ENCODE assay signal across 9 cellular contexts in the genomic region with DNA sequence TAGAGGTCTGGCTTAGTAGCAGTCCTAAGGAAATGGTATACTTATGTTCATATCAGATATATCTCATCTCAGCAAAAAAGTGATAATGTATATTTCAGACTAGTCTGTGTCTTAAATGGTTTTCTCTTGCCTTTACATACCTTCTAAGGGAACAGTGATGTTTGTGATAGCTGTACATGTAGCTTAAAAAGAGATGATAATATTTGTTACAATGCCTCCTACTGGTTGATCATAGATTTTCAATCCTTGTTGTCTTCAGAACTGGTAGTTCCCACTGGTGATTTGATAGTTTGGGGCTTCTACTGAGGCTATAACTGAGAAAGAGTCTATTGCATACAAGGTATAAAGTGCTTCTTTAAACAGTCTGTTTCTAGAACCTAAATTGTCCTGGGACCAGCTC.
A peak's percentile ranks its signal among the peaks of the same experiment; 100 is the strongest.
DNase-seq lines count a peak whose midpoint lies in the region; ATAC-seq and TF ChIP-seq lines count a peak whose summit lies in the region.
"Had no signal": no experiment of that assay in that cellular context is flagged by ENCODE, and none has a peak within 500 bp of the region (broad histone marks: within the 10 kb centered on the region; RNA-seq: fewer than 3 reads in every experiment).

No MANE protein-coding gene starts in this region.

- H2BK20ac ChIP-seq in IMR-90 (ENCODE audit: low read depth, low read length): no peak overlapping the region

- no peak overlapping the region for H2BK15ac ChIP-seq in IMR-90 (ENCODE audit: low read depth, low read length)

- H3K4ac ChIP-seq in IMR-90 (ENCODE audit: low read depth, low read length): no peak overlapping the region

- H4K91ac ChIP-seq in IMR-90 (ENCODE audit: insufficient read depth, low read depth, low read length): no peak overlapping the region

- no peaks in the 10 kb centered on the region for H3K9me3 ChIP-seq in DOHH2 (ENCODE audit: control insufficient read depth, insufficient read depth, low read length)
- H3K9me3 ChIP-seq in IMR-90 (ENCODE audit: control insufficient read depth, insufficient read depth, low read length): no peaks in the 10 kb centered on the region
- H3K9me3 ChIP-seq in right lobe of liver: no peaks in the 10 kb centered on the region
- H3K9me3 ChIP-seq: right atrium auricular region had no signal

- H3K18ac ChIP-seq in IMR-90 (ENCODE audit: low read depth, low read length): no peak overlapping the region

- peaks cover 5 to 10% of the 10 kb centered on the region in 2 experiments; a peak in 3 of 4 replicates for H3K79me1 ChIP-seq in IMR-90 (ENCODE audit: low read depth in 1 of 2, low read length in 2 of 2)

- H3K27ac ChIP-seq in DOHH2 (ENCODE audit: low read depth, low read length) (no peak overlapping the region), IMR-90 (ENCODE audit: insufficient read depth, low read length) (no peak overlapping the region), right lobe of liver (no peak overlapping the region)
- H3K27ac ChIP-seq: right atrium auricular region had no signal

- H3K9ac ChIP-seq in IMR-90 (ENCODE audit: low read depth, low read length): no peak overlapping the region

- H3K9me2 ChIP-seq in DOHH2 (replicated peaks; ENCODE audit: control insufficient read depth, low read length): no peaks in the 10 kb centered on the region

- peak; percentile 17 for DNase-seq in IMR-90
- DNase-seq in SW480 (ENCODE audit: low spot score): peak; percentile 22
- no peak for DNase-seq in right lobe of liver
- DNase-seq in superior temporal gyrus (ENCODE audit: extremely low spot score): no peak
- DNase-seq: activated CD4-positive, CD25-positive, alpha-beta regulatory T cell had no signal

- H3K4me2 ChIP-seq in DOHH2 (ENCODE audit: low read length) (no peak overlapping the region), IMR-90 (ENCODE audit: low read depth, low read length) (no peak overlapping the region)

- no peak overlapping the region for H2BK120ac ChIP-seq in IMR-90 (ENCODE audit: low read depth, low read length)

- H3K14ac ChIP-seq in IMR-90 (replicated peaks; ENCODE audit: low read depth, low read length): no peak overlapping the region

- no peak for TF ChIP-seq POLR2A in IMR-90 (IDR thresholded peaks at IDR 0.05; ENCODE audit: low read depth, low read length)
- TF ChIP-seq POLR2A in right lobe of liver (IDR thresholded peaks at IDR 0.05): no peak

- H2AK9ac ChIP-seq in IMR-90 (replicated peaks; ENCODE audit: low read depth, low read length, poor library complexity): no peak overlapping the region

- in situ Hi-C loops in IMR-90 (cut with MboI; ENCODE audit: low sequenced_read_pairs): loop anchor here (10.0 to 25.0 kb wide), 2 partner anchors 157 to 229 kb away; no protein-coding TSS in a partner anchor

- no peak overlapping the region for H3K23ac ChIP-seq in IMR-90 (ENCODE audit: low read depth, low read length)

- H3K36me3 ChIP-seq in DOHH2 (ENCODE audit: control insufficient read depth, low read length): no peaks in the 10 kb centered on the region
- no peaks in the 10 kb centered on the region for H3K36me3 ChIP-seq in IMR-90 (ENCODE audit: control insufficient read depth, insufficient read depth, low read length)
- H3K36me3 ChIP-seq in right lobe of liver: no peaks in the 10 kb centered on the region
- H3K36me3 ChIP-seq: right atrium auricular region had no signal

- no peaks in the 10 kb centered on the region for H3K79me2 ChIP-seq in DOHH2 (ENCODE audit: control insufficient read depth, low read length)

- H3K4me1 ChIP-seq in DOHH2 (ENCODE audit: control insufficient read depth, low read length) (no peaks in the 10 kb centered on the region; the same call in 1 of the 2 replicates), IMR-90 (ENCODE audit: control insufficient read depth, insufficient read depth, low read length) (no peaks in the 10 kb centered on the region), right lobe of liver (no peaks in the 10 kb centered on the region)

- TF ChIP-seq CTCF in DOHH2 (IDR thresholded peaks at IDR 0.05; ENCODE audit: low read depth, low read length, poor library complexity, severe bottlenecking): peak; percentile 54
- 0 out of 2 replicates have a peak, but pooled peaks have one; percentile 27 for TF ChIP-seq CTCF in IMR-90 (conservative IDR thresholded peaks at IDR 0.05; ENCODE audit: low read depth, low read length)
- peak in 3 of 4 donors; percentile 10 to 31 (median 18) for TF ChIP-seq CTCF in right lobe of liver (IDR thresholded peaks at IDR 0.05)

- no peaks in the 10 kb centered on the region for H3K9me1 ChIP-seq in IMR-90 (ENCODE audit: insufficient read depth, low read length)

- ATAC-seq in IMR-90 (ENCODE audit: low read depth) (0 out of 2 replicates have a peak, but pooled peaks have one; percentile 53), right lobe of liver (no peak), GM21825 (IDR thresholded peaks at IDR 0.05; ENCODE audit: unreplicated experiment) (no peak), HG02885 (IDR thresholded peaks at IDR 0.05; ENCODE audit: poor library complexity, unreplicated experiment) (no peak)

- CTCF ChIA-PET in IMR-90 (lab: Yijun Ruan, JAX): interaction anchor here (0.6 to 1.6 kb wide), 15 partner anchors 9 to 362 kb away, joined by 3 to 8 read pairs (median 4); no protein-coding TSS in a partner anchor

- no peak for TF ChIP-seq RAD21 in IMR-90 (IDR thresholded peaks at IDR 0.05; ENCODE audit: low read length)

- no peak overlapping the region for H2AK5ac ChIP-seq in IMR-90 (ENCODE audit: low read depth, low read length)

- BruUV-seq in IMR-90 (replicated peaks; lab: Mats Ljungman, UMichigan): no TSS peak

- no peak overlapping the region for H2BK5ac ChIP-seq in IMR-90 (ENCODE audit: low read depth, low read length, poor library complexity, severe bottlenecking)

- no peak overlapping the region for H4K8ac ChIP-seq in IMR-90 (ENCODE audit: low read depth in 2 of 2, low read length in 2 of 2)

- H3F3A ChIP-seq in DOHH2 (ENCODE audit: control insufficient read depth, insufficient read depth): peaks cover 4% of the 10 kb centered on the region; the same call in 1 of the 2 replicates

- H4K5ac ChIP-seq in IMR-90 (ENCODE audit: low read depth, low read length): no peak overlapping the region

- H2AFZ ChIP-seq in IMR-90 (replicated peaks; ENCODE audit: low read length, poor library complexity): no peak overlapping the region

- H3K56ac ChIP-seq in IMR-90 (ENCODE audit: extremely low read depth, insufficient read depth, low read length): no peak overlapping the region

- POLR2A ChIA-PET in IMR-90 (lab: Charles Lee; ENCODE audit: unreplicated experiment): no interaction called here

- no peak overlapping the region for H3K4me3 ChIP-seq in DOHH2 (ENCODE audit: low read length)
- no peak overlapping the region for H3K4me3 ChIP-seq in IMR-90 (ENCODE audit: insufficient read depth, low read depth, low read length)
- H3K4me3 ChIP-seq in right lobe of liver: no peak overlapping the region
- H3K4me3 ChIP-seq: right atrium auricular region had no signal

- H3K27me3 ChIP-seq in DOHH2 (ENCODE audit: control insufficient read depth, low read length): no peaks in the 10 kb centered on the region
- no peaks in the 10 kb centered on the region for H3K27me3 ChIP-seq in IMR-90 (ENCODE audit: control insufficient read depth, insufficient read depth, low read length)
- no peaks in the 10 kb centered on the region for H3K27me3 ChIP-seq in right lobe of liver
- H3K27me3 ChIP-seq: right atrium auricular region had no signal

- intact Hi-C loops in IMR-90 (cut with micrococcal nuclease): loop anchor here (5.0 kb wide), 2 partner anchors 142 to 172 kb away; no protein-coding TSS in a partner anchor
- intact Hi-C loops in right lobe of liver (cut with DNase I): no loop called here

- H4K20me1 ChIP-seq in DOHH2 (ENCODE audit: control insufficient read depth, insufficient read depth, low read depth, low read length) (0 out of 2 replicates have a peak, but pooled peaks cover 8% of the 10 kb centered on the region), IMR-90 (ENCODE audit: insufficient read depth, low read length) (peaks cover 5% of the 10 kb centered on the region; the same call in 1 of the 2 replicates)

- dilution Hi-C loops in IMR-90 (cut with HindIII; ENCODE audit: low sequenced_read_pairs, unreplicated experiment): no loop called here

TF ChIP-seq in IMR-90, 13 proteins besides CTCF, POLR2A, EP300 and RAD21:
- TF ChIP-seq SMC3 (IDR thresholded peaks at IDR 0.05; ENCODE audit: low read depth, low read length): peak; percentile 32; the same call in 1 of the 2 replicates
- TF ChIP-seq RCOR1 (IDR thresholded peaks at IDR 0.05; ENCODE audit: insufficient replicate concordance, low read length): no peak
TF ChIP-seq in IMR-90: peak in this region for 1.

Comparison
In these comparisons a context has a peak if more than half of its experiments do, and no peak if none do; other contexts are left out.
1. DNase-seq: peak in IMR-90 (single experiment) and SW480 (single experiment); none in right lobe of liver (0 of 3) and superior temporal gyrus (single experiment).
2. Peak in every context shown above with its lines, with median percentiles within 50 percentile points of each other: CTCF ChIP-seq.